11 cellular contexts compared by ENCODE assay signal in the genomic region with DNA sequence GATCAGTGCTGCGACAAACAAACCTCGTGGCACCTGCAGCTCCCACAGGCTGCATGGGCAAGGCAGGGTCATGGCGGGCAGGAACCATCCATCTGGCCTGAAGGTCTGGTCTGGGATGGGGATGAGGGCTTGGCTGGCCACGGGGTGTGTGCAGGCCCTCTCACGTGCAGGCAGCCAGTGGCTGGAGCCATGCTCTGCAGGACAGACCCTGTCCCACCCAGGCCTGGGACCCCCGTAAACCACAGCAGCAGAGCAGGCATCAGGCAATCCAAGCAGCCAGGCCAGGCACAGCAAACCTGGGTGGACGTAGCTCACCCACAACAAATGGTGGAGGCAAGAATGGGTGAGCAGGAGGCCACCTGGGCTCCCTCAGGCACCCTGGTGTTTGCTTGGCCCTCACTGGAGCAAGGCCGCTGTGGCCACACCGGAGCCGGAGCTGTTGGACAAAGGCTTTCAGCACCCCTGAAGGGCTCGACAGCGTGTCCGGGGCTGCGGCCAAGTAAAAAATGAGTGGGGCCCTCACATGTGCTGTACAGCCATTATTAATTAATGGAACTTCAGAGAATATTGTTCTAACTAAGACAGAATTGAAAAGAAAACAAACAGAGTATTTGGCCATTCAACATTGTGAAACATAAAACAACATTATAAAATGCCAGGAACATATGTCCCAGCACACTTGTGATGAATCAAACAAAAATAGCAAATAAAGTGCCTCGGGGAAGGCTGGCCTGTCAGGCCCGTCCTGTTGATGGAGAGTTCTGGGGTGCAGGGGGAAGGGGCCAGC. TPM values are rescaled to one million over a fixed set of nuclear protein-coding genes. Genes with fewer than 3 reads are reported as not detected.
DNase-seq lines count a peak whose midpoint lies in the region; ATAC-seq and TF ChIP-seq lines count a peak whose summit lies in the region.
"Had no signal": no experiment of that assay in that cellular context is flagged by ENCODE, and none has a peak within 500 bp of the region (broad histone marks: within the 10 kb centered on the region; RNA-seq: fewer than 3 reads in every experiment).

No MANE protein-coding gene starts in this region.

- intact Hi-C loops in cardiac septum (cut with DNase I) (no loop called here), Right ventricle myocardium superior (cut with DNase I) (no loop called here), adrenal gland (cut with DNase I) (no loop called here), tibial artery (cut with DNase I; ENCODE audit: low total_unique reads) (no loop called here)

- peak overlapping the region in 1 of 5 donors; percentile 36 for H3K27ac ChIP-seq in adrenal gland
- H3K27ac ChIP-seq in tibial artery: no peak overlapping the region
- H3K27ac ChIP-seq: SJCRH30 had no signal

- 82 to 86% (median 85%) methylated on average over 12 to 16 of the region's 16 CpGs for WGBS in adrenal gland, 4 donors

- no peak for TF ChIP-seq CTCF in adrenal gland (IDR thresholded peaks at IDR 0.05)
- no peak for TF ChIP-seq CTCF in tibial artery (IDR thresholded peaks at IDR 0.05)

- H3K4me3 ChIP-seq in adrenal gland (no peak overlapping the region), tibial artery (no peak overlapping the region)
- H3K4me3 ChIP-seq: SJCRH30 had no signal

- ATAC-seq in Right ventricle myocardium superior (ENCODE audit: poor library complexity): no peak
- ATAC-seq in GM18502 (IDR thresholded peaks at IDR 0.05; ENCODE audit: poor library complexity, unreplicated experiment): no peak
- ATAC-seq in GM21737 (IDR thresholded peaks at IDR 0.05; ENCODE audit: unreplicated experiment): no peak

- no peaks in the 10 kb centered on the region for H3K36me3 ChIP-seq in adrenal gland (replicated peaks in 1 of 2)
- H3K36me3 ChIP-seq in tibial artery: peaks cover 3 to 63% (median 25%) of the 10 kb centered on the region in 3 donors
- H3K36me3 ChIP-seq: SJCRH30 had no signal

- H3K9me3 ChIP-seq in adrenal gland (replicated peaks in 1 of 3) (no peaks in the 10 kb centered on the region), tibial artery (no peaks in the 10 kb centered on the region)
- H3K9me3 ChIP-seq: SJCRH30 had no signal

- DNase-seq in cardiac septum (ENCODE audit: low spot score): peak; percentile 66
- DNase-seq in Right ventricle myocardium superior: no peak
- DNase-seq in adrenal gland: peak in 5 of 7 donors; percentile 3 to 43 (median 11)
- DNase-seq in islet precursor cell: peak; percentile 45
- peak; percentile 9 to 44 for DNase-seq in tibial artery
- DNase-seq in stimulated activated CD8-positive, alpha-beta memory T cell treated with anti-CD3 and anti-CD28 coated beads, Interleukin-4, amount 100 ng/mL, for 48 hours: no peak
- DNase-seq: CD4-positive, CD25-positive, alpha-beta regulatory T cell; NCI-H446 had no signal

- H3K27me3 ChIP-seq in adrenal gland (no peaks in the 10 kb centered on the region), tibial artery (no peaks in the 10 kb centered on the region)
- H3K27me3 ChIP-seq: SJCRH30 had no signal

- H3K4me1 ChIP-seq in adrenal gland (replicated peaks in 1 of 2): no peaks in the 10 kb centered on the region
- peaks cover 0 to 34% (median 26%) of the 10 kb centered on the region in 4 donors for H3K4me1 ChIP-seq in tibial artery

- no peak for TF ChIP-seq POLR2A in adrenal gland (IDR thresholded peaks at IDR 0.05)

RNA-seq across cellular contexts. Expression of gene GNB1L, which starts 24.0 kb away (rescaled TPM):
- total RNA-seq in cardiac septum (2.0 TPM), Right ventricle myocardium superior (2.5 TPM), adrenal gland (1 to 10 TPM in 7 of 8 donors, under 1 TPM in 1; 0.26 to 6.6 (median 3.7) TPM)
- 1 to 10 TPM in 2 of 3 donors, not detected in 1; 4.3 to 6.2 TPM for polyA plus RNA-seq in adrenal gland

RNA-seq across cellular contexts. Expression of gene RTL10, which starts 24.0 kb away (rescaled TPM):
- total RNA-seq in cardiac septum (6.3 TPM), Right ventricle myocardium superior (6.2 TPM), adrenal gland (10 to 100 TPM in 6 of 8 donors, 1 to 10 TPM in 2; 5.5 to 17.3 (median 11.7) TPM)
- 10 to 100 TPM in 1 of 3 donors, 1 to 10 TPM in 2; 5.8 to 14.1 (median 7.9) TPM for polyA plus RNA-seq in adrenal gland

Comparison
In these comparisons a context has a peak if more than half of its experiments do, and no peak if none do; other contexts are left out.
1. DNase-seq: peak in cardiac septum (single experiment), adrenal gland (5 of 7), islet precursor cell (single experiment) and tibial artery (2 of 2); none in Right ventricle myocardium superior (single experiment) and stimulated activated CD8-positive, alpha-beta memory T cell treated with anti-CD3 and anti-CD28 coated beads, Interleukin-4, amount 100 ng/mL, for 48 hours (single experiment).